11 cellular contexts compared by ENCODE assay signal in genomic region chr1:228455715-228456114, GRCh38. TPM values are rescaled to one million over a fixed set of nuclear protein-coding genes. Genes with fewer than 3 reads are reported as not detected.
DNase-seq lines count a peak whose midpoint lies in the region; ATAC-seq, FAIRE-seq and TF ChIP-seq lines count a peak whose summit lies in the region.
"Had no signal": no experiment of that assay in that cellular context is flagged by ENCODE, and none has a peak within 500 bp of the region (broad histone marks: within the 10 kb centered on the region; RNA-seq: fewer than 3 reads in every experiment).

No MANE protein-coding gene starts in this region.

- no peak overlapping the region for H3K27ac ChIP-seq in foreskin keratinocyte
- H3K27ac ChIP-seq in prostate gland = no peak overlapping the region
- no peak overlapping the region for H3K27ac ChIP-seq in pancreas
- H3K27ac ChIP-seq: ascending aorta had no signal

- WGBS in prostate gland = 53% methylated on average over 1 of the region's 1 CpG
- WGBS in pancreas, 2 donors = 35 to 68% methylated on average over 1 of the region's 1 CpG

- peak; percentile 35 for TF ChIP-seq CTCF in BE2C (IDR thresholded peaks at IDR 0.05; ENCODE audit: low read depth, low read length)
- TF ChIP-seq CTCF in GM10266 (IDR thresholded peaks at IDR 0.05; ENCODE audit: control insufficient read depth, insufficient read depth, low read depth, missing control alignments) = peak; percentile 4
- peak; percentile 40 for TF ChIP-seq CTCF in foreskin keratinocyte (conservative IDR thresholded peaks at IDR 0.05)
- TF ChIP-seq CTCF in prostate gland (IDR thresholded peaks at IDR 0.05) = no peak
- no peak for TF ChIP-seq CTCF in pancreas (IDR thresholded peaks at IDR 0.05)

- peak overlapping the region; percentile 85 for H3K4me3 ChIP-seq in BE2C (ENCODE audit: low read depth, low read length)
- no peak overlapping the region for H3K4me3 ChIP-seq in prostate gland
- H3K4me3 ChIP-seq in pancreas = no peak overlapping the region
- H3K4me3 ChIP-seq: ascending aorta had no signal

- no peak for ATAC-seq in foreskin keratinocyte
- ATAC-seq in GM21515 (IDR thresholded peaks at IDR 0.05; ENCODE audit: unreplicated experiment) = no peak
- no peak for ATAC-seq in pancreas

- FAIRE-seq in TTC549 (lab: Jason Lieb, UNC) (peak; percentile 15), pancreas (lab: Jason Lieb, UNC) (no peak)
- FAIRE-seq: GM18507 had no signal

- intact Hi-C loops in prostate gland (cut with DNase I) (no loop called here), pancreas (cut with DNase I) (no loop called here)

- H3K27me3 ChIP-seq in BE2C (no peaks in the 10 kb centered on the region), foreskin keratinocyte (peaks cover 9% of the 10 kb centered on the region), prostate gland (replicated peaks; ENCODE audit: insufficient read depth) (no peaks in the 10 kb centered on the region), pancreas (peaks cover 0 to 11% (median 0%) of the 10 kb centered on the region in 4 donors)

- H3K36me3 ChIP-seq in BE2C (peaks cover 8% of the 10 kb centered on the region), prostate gland (no peaks in the 10 kb centered on the region), pancreas (no peaks in the 10 kb centered on the region)
- H3K36me3 ChIP-seq: ascending aorta had no signal

- TF ChIP-seq POLR2A in prostate gland (IDR thresholded peaks at IDR 0.05) = no peak

- H3K4me1 ChIP-seq in BE2C (no peaks in the 10 kb centered on the region), foreskin keratinocyte (no peaks in the 10 kb centered on the region), prostate gland (replicated peaks) (no peaks in the 10 kb centered on the region), pancreas (peaks cover 0 to 9% (median 0%) of the 10 kb centered on the region in 3 donors)

- H3K9me3 ChIP-seq in BE2C (no peaks in the 10 kb centered on the region), prostate gland (no peaks in the 10 kb centered on the region), pancreas (no peaks in the 10 kb centered on the region)
- H3K9me3 ChIP-seq: ascending aorta had no signal

- DNase-seq in BE2C (no peak), GM10266 (ENCODE audit: extremely low spot score) (no peak), foreskin keratinocyte (no peak), NCI-H524 treated with DMSO at 0.1 percent for 48 hours (lab: John Stamatoyannopoulos, UW) (no peak), prostate gland (ENCODE audit: low spot score) (no peak), pancreas (no peak)

RNA-seq across cellular contexts. Expression of gene RNF187, which starts 31.5 kb away (rescaled TPM):
- polyA plus RNA-seq in BE2C (2012; ENCODE audit: insufficient read depth, insufficient read length, low read depth) = 649 TPM
- total RNA-seq in foreskin keratinocyte = 51.9 and 56.8 TPM in 2 replicates
- 55.1 and 60.3 TPM in 2 replicates for polyA plus RNA-seq in foreskin keratinocyte
- total RNA-seq in prostate gland = 100 to 1,000 TPM in 1 of 2 donors, 10 to 100 TPM in 1; 83.7 to 130 TPM
- total RNA-seq in pancreas = 10 to 100 TPM; 50.7 to 60.2 (median 54.1) TPM
- 10 to 100 TPM; 16.0 to 23.2 TPM for polyA plus RNA-seq in pancreas

RNA-seq across cellular contexts. Expression of gene TRIM17, which starts 39.1 kb away (rescaled TPM):
- 2.7 TPM for polyA plus RNA-seq in BE2C (2012; ENCODE audit: insufficient read depth, insufficient read length, low read depth)
- total RNA-seq in foreskin keratinocyte (0.68 and 0.81 TPM in 2 replicates), prostate gland (1 to 10 TPM; 2.0 to 9.9 TPM), pancreas (1 to 10 TPM in 1 of 6 donors, under 1 TPM in 4, not detected in 1; 0.14 to 2.4 (median 0.38) TPM)
- polyA plus RNA-seq in foreskin keratinocyte (0.62 and 0.65 TPM in 2 replicates), pancreas (under 1 TPM; 0.14 to 0.68 TPM)
- total RNA-seq: ascending aorta, subcutaneous adipose tissue had no signal

RNA-seq across cellular contexts. Expression of gene TRIM11, which starts 49.1 kb away (rescaled TPM):
- polyA plus RNA-seq in BE2C (2012; ENCODE audit: insufficient read depth, insufficient read length, low read depth) = 76.0 TPM
- total RNA-seq in foreskin keratinocyte (27.0 and 28.4 TPM in 2 replicates), prostate gland (10 to 100 TPM; 35.3 to 36.2 TPM), pancreas (10 to 100 TPM in 2 of 6 donors, 1 to 10 TPM in 4; 7.6 to 15.1 (median 9.2) TPM)
- polyA plus RNA-seq in foreskin keratinocyte (20.9 and 25.4 TPM in 2 replicates), pancreas (10 to 100 TPM; 13.6 to 16.3 TPM)

Comparison
In these comparisons a context has a peak if more than half of its experiments do, and no peak if none do; other contexts are left out.
1. CTCF ChIP-seq: peak in BE2C (single experiment), GM10266 (single experiment) and foreskin keratinocyte (single experiment); none in prostate gland (0 of 4) and pancreas (0 of 4).